Comparison of ENCODE assay signal across 26 cellular contexts in the genomic region with DNA sequence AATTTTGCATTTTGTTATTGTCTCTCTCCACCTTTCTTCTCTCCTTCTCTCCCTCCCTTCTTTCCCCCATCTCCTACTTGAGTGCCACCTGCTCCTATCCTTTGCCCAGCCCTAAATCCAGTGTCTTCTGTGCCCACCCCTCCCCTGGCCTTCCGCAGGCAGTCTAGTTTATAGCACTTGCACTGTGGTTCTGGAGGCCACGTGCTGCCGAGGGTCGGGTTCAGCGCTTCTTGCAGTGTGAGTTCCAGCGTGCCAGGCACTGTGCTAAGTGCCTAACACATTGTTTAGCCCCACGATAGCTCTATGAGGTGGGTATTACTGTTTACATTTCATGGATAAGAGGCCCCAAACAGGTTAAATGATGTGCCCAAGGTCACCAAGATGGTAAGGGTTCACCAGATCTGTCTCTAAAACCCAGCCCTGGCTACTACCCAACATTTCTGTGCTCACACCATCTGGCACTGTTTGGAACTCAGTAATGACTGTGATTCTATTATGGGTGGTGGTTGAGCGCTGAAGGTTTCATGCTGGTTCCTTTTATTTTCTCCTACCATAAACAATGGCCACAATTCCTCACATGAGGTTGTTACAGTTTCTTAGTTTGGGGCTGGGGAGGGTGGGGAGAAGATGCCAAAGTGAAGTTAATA. TPM values are rescaled to one million over a fixed set of nuclear protein-coding genes. Genes with fewer than 3 reads are reported as not detected.
DNase-seq lines count a peak whose midpoint lies in the region; ATAC-seq and TF ChIP-seq lines count a peak whose summit lies in the region.
"Had no signal": no experiment of that assay in that cellular context is flagged by ENCODE, and none has a peak within 500 bp of the region (broad histone marks: within the 10 kb centered on the region; RNA-seq: fewer than 3 reads in every experiment).

No MANE protein-coding gene starts in this region.

- H3K27ac ChIP-seq in ascending aorta (peak overlapping the region; percentile 22 to 71), thoracic aorta (peak overlapping the region; percentile 59 to 70)
- H3K27ac ChIP-seq: 22Rv1, left lung, right lobe of liver had no signal

- H3K9me3 ChIP-seq in ascending aorta = no peaks in the 10 kb centered on the region
- no peaks in the 10 kb centered on the region for H3K9me3 ChIP-seq in thoracic aorta
- H3K9me3 ChIP-seq: left lung, right lobe of liver, tibial nerve had no signal

- DNase-seq in NCI-H2107 treated with DMSO at 0.1 percent for 48 hours (lab: John Stamatoyannopoulos, UW; ENCODE audit: unreplicated experiment) (peak; percentile 22), NCI-H2107 (lab: John Stamatoyannopoulos, UW) (no peak), ascending aorta (ENCODE audit: low spot score in 2 of 2) (no peak), mesenteric fat pad (ENCODE audit: low spot score) (peak; percentile 43), thoracic aorta (ENCODE audit: low spot score) (no peak), hepatic stellate cell (ENCODE audit: low spot score) (no peak)
- DNase-seq: activated CD4-positive, alpha-beta T cell treated with anti-CD3 and anti-CD28 coated beads, Interleukin-2, amount 10 ng/mL, durations not matched to agents 24 days and 14 days; activated naive CD4-positive, alpha-beta T cell treated with anti-CD3 and anti-CD28 coated beads for 36 hours; activated T-cell treated with anti-CD3 and anti-CD28 coated beads, Interleukin-2, amount 50 U/mL, for 48 hours; HFFc6; midbrain; NCI-H1092 treated with DMSO at 0.1 percent for 48 hours; NCI-H2029 treated with DMSO at 0.1 percent for 48 hours; NCI-H510A; right lobe of liver; stimulated activated CD4-positive, alpha-beta T cell treated with anti-CD3 and anti-CD28 coated beads, Interleukin-15, amount 100 ng/mL, for 24 hours; T-helper 17 cell had no signal

- TF ChIP-seq CTCF in ascending aorta (IDR thresholded peaks at IDR 0.05) (no peak), thoracic aorta (IDR thresholded peaks at IDR 0.05) (no peak)

- H3K4me3 ChIP-seq in ascending aorta (no peak overlapping the region), thoracic aorta (no peak overlapping the region)
- H3K4me3 ChIP-seq: GM23338, left lung, right lobe of liver, tibial nerve had no signal

- intact Hi-C loops in ascending aorta (cut with DNase I) = no loop called here

- H3K36me3 ChIP-seq in ascending aorta (peaks cover 23 to 54% of the 10 kb centered on the region in 2 donors), thoracic aorta (peaks cover 66% of the 10 kb centered on the region)
- H3K36me3 ChIP-seq: left lung, right lobe of liver had no signal

- H3K4me1 ChIP-seq in ascending aorta (peaks cover 4 to 5% of the 10 kb centered on the region in 2 donors), thoracic aorta (ENCODE audit: control insufficient read depth in 1 of 2, low read depth in 2 of 2) (peaks cover 12 to 28% of the 10 kb centered on the region in 2 donors)
- H3K4me1 ChIP-seq: left lung, right lobe of liver had no signal

- no peaks in the 10 kb centered on the region for H3K27me3 ChIP-seq in ascending aorta
- H3K27me3 ChIP-seq in thoracic aorta (replicated peaks; ENCODE audit: insufficient read depth) = no peaks in the 10 kb centered on the region
- H3K27me3 ChIP-seq: right lobe of liver, tibial nerve had no signal

- ATAC-seq in thoracic aorta (ENCODE audit: insufficient number of reproducible peaks, low FRiP score, low read depth) (no peak), HG03565 (IDR thresholded peaks at IDR 0.05; ENCODE audit: unreplicated experiment) (no peak), GM18505 (IDR thresholded peaks at IDR 0.05; ENCODE audit: unreplicated experiment) (no peak)
- ATAC-seq: GM23338; left lung; natural killer cell treated with Interleukin-12 subunit alpha and Interleukin-12 subunit beta and Interleukin-15 and Interleukin-18, amount 100 ng/mL, for 72 hours; right lobe of liver; T-helper 17 cell had no signal

- no peak for TF ChIP-seq POLR2A in GM18505 (IDR thresholded peaks at IDR 0.05; ENCODE audit: borderline replicate concordance, extremely low read depth, insufficient read depth, insufficient read length)

RNA-seq across cellular contexts. Expression of gene ATP1A4, which starts 14.1 kb away (rescaled TPM):
- total RNA-seq in ascending aorta = not detected
- 0.39 TPM for total RNA-seq in mesenteric fat pad
- 1 to 10 TPM in 1 of 2 donors, under 1 TPM in 1; 0.68 to 1.1 TPM for total RNA-seq in thoracic aorta
- total RNA-seq: activated CD4-positive, alpha-beta T cell treated with anti-CD3 and anti-CD28 coated beads, Interleukin-2, amount 10 ng/mL, durations not matched to agents 24 days and 14 days; activated naive CD4-positive, alpha-beta T cell treated with anti-CD3 and anti-CD28 coated beads for 36 hours; endothelial cell of umbilical vein; HFFc6; left lung; natural killer cell treated with Interleukin-12 subunit alpha and Interleukin-12 subunit beta and Interleukin-15 and Interleukin-18, amount 100 ng/mL, for 72 hours; osteocyte; right lobe of liver had no signal

RNA-seq across cellular contexts. Expression of gene ATP1A2, which starts 21.8 kb away (rescaled TPM):
- total RNA-seq in ascending aorta = 316 TPM
- 31.2 TPM for total RNA-seq in mesenteric fat pad
- total RNA-seq in thoracic aorta = 100 to 1,000 TPM in 1 of 2 donors, 10 to 100 TPM in 1; 86.0 to 146 TPM
- total RNA-seq: activated CD4-positive, alpha-beta T cell treated with anti-CD3 and anti-CD28 coated beads, Interleukin-2, amount 10 ng/mL, durations not matched to agents 24 days and 14 days; activated naive CD4-positive, alpha-beta T cell treated with anti-CD3 and anti-CD28 coated beads for 36 hours; endothelial cell of umbilical vein; natural killer cell treated with Interleukin-12 subunit alpha and Interleukin-12 subunit beta and Interleukin-15 and Interleukin-18, amount 100 ng/mL, for 72 hours; T-helper 17 cell had no signal

RNA-seq across cellular contexts. Expression of gene IGSF8, which starts 38.9 kb away (rescaled TPM):
- total RNA-seq in ascending aorta = 37.9 TPM
- 20.4 TPM for total RNA-seq in mesenteric fat pad
- 10 to 100 TPM; 29.6 to 40.8 TPM for total RNA-seq in thoracic aorta

RNA-seq across cellular contexts. Expression of gene CASQ1, which starts 53.0 kb away (rescaled TPM):
- not detected for total RNA-seq in ascending aorta
- 0.39 TPM for total RNA-seq in mesenteric fat pad
- total RNA-seq in thoracic aorta = 10 to 100 TPM in 1 of 2 donors, 1 to 10 TPM in 1; 6.0 to 10.7 TPM
- total RNA-seq: activated CD4-positive, alpha-beta T cell treated with anti-CD3 and anti-CD28 coated beads, Interleukin-2, amount 10 ng/mL, durations not matched to agents 24 days and 14 days; activated naive CD4-positive, alpha-beta T cell treated with anti-CD3 and anti-CD28 coated beads for 36 hours; endothelial cell of umbilical vein; natural killer cell treated with Interleukin-12 subunit alpha and Interleukin-12 subunit beta and Interleukin-15 and Interleukin-18, amount 100 ng/mL, for 72 hours; osteocyte; T-helper 17 cell had no signal

RNA-seq across cellular contexts. Expression of gene KCNJ9, which starts 56.0 kb away (rescaled TPM):
- total RNA-seq in ascending aorta (1.2 TPM), mesenteric fat pad (not detected), thoracic aorta (under 1 TPM in 1 of 2 donors, not detected in 1; 0.95 TPM)
- total RNA-seq: activated CD4-positive, alpha-beta T cell treated with anti-CD3 and anti-CD28 coated beads, Interleukin-2, amount 10 ng/mL, durations not matched to agents 24 days and 14 days; activated naive CD4-positive, alpha-beta T cell treated with anti-CD3 and anti-CD28 coated beads for 36 hours; endothelial cell of umbilical vein; HFFc6; left lung; natural killer cell treated with Interleukin-12 subunit alpha and Interleukin-12 subunit beta and Interleukin-15 and Interleukin-18, amount 100 ng/mL, for 72 hours; osteocyte; right lobe of liver; T-helper 17 cell had no signal

Comparison
In these comparisons a context has a peak if more than half of its experiments do, and no peak if none do; other contexts are left out.
1. DNase-seq: peak in NCI-H2107 treated with DMSO at 0.1 percent for 48 hours (single experiment) and mesenteric fat pad (single experiment); none in NCI-H2107 (single experiment), ascending aorta (0 of 2), thoracic aorta (single experiment) and hepatic stellate cell (single experiment).